8 cellular contexts compared by ENCODE assay signal in the genomic region with DNA sequence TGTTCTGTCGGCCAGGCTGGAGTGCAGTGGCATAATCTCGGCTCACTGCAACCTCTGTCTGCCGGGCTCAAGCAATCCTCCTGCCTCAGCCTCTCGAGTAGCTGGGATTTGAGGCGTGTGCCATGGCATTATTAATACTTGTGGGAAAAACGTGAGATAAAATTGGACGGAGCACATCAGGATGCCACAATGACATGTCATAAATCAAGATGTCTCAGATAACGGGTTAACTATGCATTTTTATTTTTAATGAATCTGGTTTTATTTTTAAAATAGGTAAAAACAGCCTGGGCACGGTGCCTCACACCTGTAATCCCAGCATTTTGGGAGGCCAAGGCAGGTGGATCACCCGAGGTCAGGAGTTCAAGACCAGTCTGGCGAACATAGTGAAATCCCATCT.
"Had no signal": no experiment of that assay in that cellular context is flagged by ENCODE, and none has a peak within 500 bp of the region (broad histone marks: within the 10 kb centered on the region; RNA-seq: fewer than 3 reads in every experiment).

No MANE protein-coding gene starts in this region.

- FAIRE-seq: HepG2, HTR-8/SVneo had no signal

- H3K9ac ChIP-seq: KMS-11 had no signal

- H3K4me2 ChIP-seq: KMS-11 had no signal

- H3K4me3 Mint-ChIP-seq: IgD-negative memory B cell had no signal

- ATAC-seq: HepG2 had no signal

- H3K27ac ChIP-seq: HL-60, KMS-11 had no signal

- DNase-seq: IMR-90, KBM-7, KG1 had no signal

- H3K27me3 Mint-ChIP-seq: IgD-negative memory B cell had no signal
